ENCODE assay signal across 30 cellular contexts in the genomic region with DNA sequence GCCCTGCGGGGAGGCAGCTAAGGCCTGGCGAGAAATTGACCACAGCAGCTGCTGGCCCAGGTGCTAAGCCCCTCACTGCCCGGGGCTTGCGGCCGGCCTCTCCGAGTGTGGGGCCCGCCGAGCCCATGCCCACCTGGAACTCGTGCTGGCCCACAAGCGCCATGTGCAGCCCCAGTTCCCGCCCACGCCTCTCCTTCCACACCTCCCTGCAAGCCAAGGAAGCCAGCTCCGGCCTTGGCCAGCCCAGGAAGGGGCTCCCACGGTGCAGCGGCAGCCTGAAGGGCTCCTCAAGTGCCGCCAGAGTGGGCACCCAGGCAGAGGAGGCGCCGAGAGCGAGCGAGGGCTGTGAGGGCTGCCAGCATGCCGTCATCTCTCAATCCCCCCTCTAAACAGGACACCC.
DNase-seq lines count a peak whose midpoint lies in the region; ATAC-seq, FAIRE-seq and TF ChIP-seq lines count a peak whose summit lies in the region.
"Had no signal": no experiment of that assay in that cellular context is flagged by ENCODE, and none has a peak within 500 bp of the region (broad histone marks: within the 10 kb centered on the region; RNA-seq: fewer than 3 reads in every experiment).

No MANE protein-coding gene starts in this region.

- H3K4me1 ChIP-seq in HepG2 (ENCODE audit: insufficient read depth, low read length) (no peaks in the 10 kb centered on the region), right lobe of liver (no peaks in the 10 kb centered on the region)
- H3K4me1 ChIP-seq: A549, BE2C, BLaER1, Caco-2 had no signal

- no peaks in the 10 kb centered on the region; the same call in 1 of the 2 replicates for H3K9me3 ChIP-seq in HepG2 (ENCODE audit: low read length)
- no peaks in the 10 kb centered on the region for H3K9me3 ChIP-seq in right lobe of liver
- H3K9me3 ChIP-seq: A549, BE2C, Caco-2 had no signal

- TF ChIP-seq POLR2A in HepG2 (IDR thresholded peaks at IDR 0.05; ENCODE audit: insufficient read depth in 1 of 2, low read depth in 2 of 2, low read length in 2 of 2) = no peak
- no peak for TF ChIP-seq POLR2A in right lobe of liver (IDR thresholded peaks at IDR 0.05)

- TF ChIP-seq CTCF in HepG2 (CRISPR knock-in tag; IDR thresholded peaks at IDR 0.05) = no peak
- no peak for TF ChIP-seq CTCF in right lobe of liver (IDR thresholded peaks at IDR 0.05)

- H3K9ac ChIP-seq in HepG2 (ENCODE audit: insufficient read depth, low read depth, low read length) = no peak overlapping the region
- H3K9ac ChIP-seq: BLaER1; BLaER1 treated with 17β-estradiol and CSF1 and Interleukin-3, amounts not matched to agents 10 nM and 100 nM had no signal

- FAIRE-seq in HepG2 (lab: Jason Lieb, UNC) = no peak
- FAIRE-seq: A204.1, A549, D721Med had no signal

- H3K27ac ChIP-seq in HepG2 (ENCODE audit: extremely low read length, insufficient read depth, low read length) (no peak overlapping the region), right lobe of liver (no peak overlapping the region)
- H3K27ac ChIP-seq: 22Rv1, A549, BLaER1, C4-2B had no signal

- CTCF ChIA-PET in HepG2 (lab: Yijun Ruan, JAX; ENCODE audit: low intra/inter-chr PET ratio, low total read pairs) = no interaction called here

- in situ Hi-C loops in HepG2 (cut with HindIII; ENCODE audit: extremely low pct_ligation_motif_present, low pct_unique_long_range_greater_than_20kb) = no loop called here

- H3K4me2 ChIP-seq in HepG2 (ENCODE audit: low read depth, low read length) = no peak overlapping the region
- H3K4me2 ChIP-seq: A549, BLaER1 had no signal

- H3K27me3 ChIP-seq in HepG2 (ENCODE audit: control insufficient read depth in 1 of 2, insufficient read depth in 2 of 2, low read length in 2 of 2) = no peaks in the 10 kb centered on the region
- H3K27me3 ChIP-seq in right lobe of liver = no peaks in the 10 kb centered on the region
- H3K27me3 ChIP-seq: BE2C; BLaER1; BLaER1 treated with 17β-estradiol and CSF1 and Interleukin-3, amounts not matched to agents 10 nM and 100 nM had no signal

- POLR2A ChIA-PET in HepG2 (lab: Yijun Ruan, JAX) = no interaction called here

- H3K4me3 ChIP-seq in HepG2 (replicated peaks in 1 of 3; ENCODE audit: insufficient read depth in 1 of 3, low read depth in 2 of 3, low read length in 3 of 3) (no peak overlapping the region), right lobe of liver (no peak overlapping the region)
- H3K4me3 ChIP-seq: A549; BLaER1; BLaER1 treated with 17β-estradiol and CSF1 and Interleukin-3, amounts not matched to agents 10 nM and 100 nM had no signal

- BruUV-seq in HepG2 (replicated peaks; lab: Mats Ljungman, UMichigan) = no TSS peak

- no peak for ATAC-seq in HepG2
- no peak for ATAC-seq in right lobe of liver
- ATAC-seq: A549; CD8-positive, alpha-beta T cell had no signal

- intact Hi-C loops in HepG2 (cut with micrococcal nuclease; ENCODE audit: unreplicated experiment) (no loop called here), right lobe of liver (cut with DNase I) (no loop called here)

- H3K79me2 ChIP-seq in HepG2 (ENCODE audit: insufficient read depth, low read length) = no peaks in the 10 kb centered on the region

- no peaks in the 10 kb centered on the region for H4K20me1 ChIP-seq in HepG2 (ENCODE audit: insufficient read depth, low read length)
- H4K20me1 ChIP-seq: BLaER1; BLaER1 treated with 17β-estradiol and CSF1 and Interleukin-3, amounts not matched to agents 10 nM and 100 nM had no signal

- whole genome bisulfite sequencing in HepG2 (ENCODE audit: low lambda C conversion rate) = 45% methylated on average over 12 of the region's 21 CpGs
- no CpG with 5 or more reads among the region's 21 CpGs for WGBS in right lobe of liver (ENCODE audit: insufficient coverage, low coverage, low lambda C conversion rate, missing lambda C conversion rate)

- no peak for TF ChIP-seq RAD21 in HepG2 (CRISPR knock-in tag; IDR thresholded peaks at IDR 0.05)

- no peaks in the 10 kb centered on the region for H3K36me3 ChIP-seq in HepG2 (replicated peaks in 1 of 2; ENCODE audit: control insufficient read depth in 1 of 2, insufficient read depth in 2 of 2, low read length in 2 of 2)
- H3K36me3 ChIP-seq in right lobe of liver = no peaks in the 10 kb centered on the region
- H3K36me3 ChIP-seq: BE2C; BLaER1; BLaER1 treated with 17β-estradiol and CSF1 and Interleukin-3, amounts not matched to agents 10 nM and 100 nM had no signal

- DNase-seq in activated gamma-delta T cell (lab: John Stamatoyannopoulos, UW) (peak; percentile 6), activated gamma-delta T cell treated with Interleukin-2 at 50 U/mL for 16 hours (no peak), HepG2 (ENCODE audit: low spot score) (no peak), right lobe of liver (no peak)
- DNase-seq: 8988T; ACHN; BE2C; C1 segment of cervical spinal cord; Caco-2; Calu3; CD4-positive, alpha-beta memory T cell; CD4-positive, alpha-beta T cell; CD4-positive, CD25-positive, alpha-beta regulatory T cell; CD8-positive, alpha-beta memory T cell; CD8-positive, alpha-beta T cell; COR-L47; DMS 273 treated with DMSO at 0.1 percent for 48 hours; DMS153; DMS53; DMS79; DMS79 treated with DMSO at 0.1 percent for 48 hours; DND-41; EL had no signal

- no peak for TF ChIP-seq EP300 in HepG2 (IDR thresholded peaks at IDR 0.05; ENCODE audit: low read depth in 2 of 2, low read length in 2 of 2)
- no peak for TF ChIP-seq EP300 in HepG2 (CRISPR knock-in tag; IDR thresholded peaks at IDR 0.05; ENCODE audit: borderline replicate concordance)

- H2AFZ ChIP-seq in HepG2 (ENCODE audit: low read length) = no peak overlapping the region

TF ChIP-seq in HepG2, 621 proteins besides CTCF, POLR2A, EP300 and RAD21:
- TF ChIP-seq, protein P1, sequence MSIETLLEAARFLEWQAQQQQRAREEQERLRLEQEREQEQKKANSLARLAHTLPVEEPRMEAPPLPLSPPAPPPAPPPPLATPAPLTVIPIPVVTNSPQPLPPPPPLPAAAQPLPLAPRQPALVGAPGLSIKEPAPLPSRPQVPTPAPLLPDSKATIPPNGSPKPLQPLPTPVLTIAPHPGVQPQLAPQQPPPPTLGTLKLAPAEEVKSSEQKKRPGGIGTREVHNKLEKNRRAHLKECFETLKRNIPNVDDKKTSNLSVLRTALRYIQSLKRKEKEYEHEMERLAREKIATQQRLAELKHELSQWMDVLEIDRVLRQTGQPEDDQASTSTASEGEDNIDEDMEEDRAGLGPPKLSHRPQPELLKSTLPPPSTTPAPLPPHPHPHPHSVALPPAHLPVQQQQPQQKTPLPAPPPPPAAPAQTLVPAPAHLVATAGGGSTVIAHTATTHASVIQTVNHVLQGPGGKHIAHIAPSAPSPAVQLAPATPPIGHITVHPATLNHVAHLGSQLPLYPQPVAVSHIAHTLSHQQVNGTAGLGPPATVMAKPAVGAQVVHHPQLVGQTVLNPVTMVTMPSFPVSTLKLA (IDR thresholded peaks at IDR 0.05) = peak; percentile 43
- TF ChIP-seq EHMT2 (IDR thresholded peaks at IDR 0.05; ENCODE audit: borderline replicate concordance, low read depth, low read length) = no peak
